In genomic region chr1:199859525-199859924, GRCh38 we compare ENCODE assay signal across 10 cellular contexts.
DNase-seq lines count a peak whose midpoint lies in the region; ATAC-seq and TF ChIP-seq lines count a peak whose summit lies in the region.
"Had no signal": no experiment of that assay in that cellular context is flagged by ENCODE, and none has a peak within 500 bp of the region (broad histone marks: within the 10 kb centered on the region; RNA-seq: fewer than 3 reads in every experiment).

No MANE protein-coding gene starts in this region.

- H3K27ac ChIP-seq in DOHH2 (ENCODE audit: low read depth, low read length) = peak overlapping the region; percentile 51
- H3K27ac ChIP-seq in esophagus muscularis mucosa (replicated peaks in 1 of 4) = no peak overlapping the region

- 49% methylated on average over 3 of the region's 3 CpGs for WGBS in esophagus muscularis mucosa

- no peaks in the 10 kb centered on the region for H3K79me2 ChIP-seq in DOHH2 (ENCODE audit: control insufficient read depth, low read length)

- H3K4me3 Mint-ChIP-seq in glutamatergic neuron (ENCODE audit: unreplicated experiment) = no peak overlapping the region

- TF ChIP-seq CTCF in DOHH2 (IDR thresholded peaks at IDR 0.05; ENCODE audit: low read depth, low read length, poor library complexity, severe bottlenecking) = no peak
- TF ChIP-seq CTCF in mucosa of descending colon (IDR thresholded peaks at IDR 0.05) = no peak
- no peak for TF ChIP-seq CTCF in esophagus muscularis mucosa (IDR thresholded peaks at IDR 0.05)
- no peak for TF ChIP-seq CTCF in glutamatergic neuron (IDR thresholded peaks at IDR 0.05; ENCODE audit: partially characterized antibody, unreplicated experiment)

- peak in 2 of 3 experiments; percentile 25 to 65 for DNase-seq in NCI-H1417 (lab: John Stamatoyannopoulos, UW)
- peak; percentile 7 for DNase-seq in astrocyte of the hippocampus (ENCODE audit: low read depth, low spot score)
- no peak for DNase-seq in mucosa of descending colon
- no peak for DNase-seq in esophagus muscularis mucosa (ENCODE audit: extremely low spot score)
- no peak for DNase-seq in NCI-H1105 (lab: John Stamatoyannopoulos, UW)
- DNase-seq in glutamatergic neuron = no peak
- DNase-seq: activated CD4-positive, CD25-positive, alpha-beta regulatory T cell; hypothalamus had no signal

- H3K4me3 ChIP-seq in DOHH2 (ENCODE audit: low read length) (peak overlapping the region; percentile 17), mucosa of descending colon (no peak overlapping the region), esophagus muscularis mucosa (no peak overlapping the region)

- peaks cover under 1% of the 10 kb centered on the region for H3K27me3 Mint-ChIP-seq in glutamatergic neuron (ENCODE audit: unreplicated experiment)

- H3K27me3 ChIP-seq in DOHH2 (ENCODE audit: control insufficient read depth, low read length) (no peaks in the 10 kb centered on the region), esophagus muscularis mucosa (no peaks in the 10 kb centered on the region)

- H3K36me3 ChIP-seq in DOHH2 (ENCODE audit: control insufficient read depth, low read length) (no peaks in the 10 kb centered on the region), mucosa of descending colon (ENCODE audit: low read depth) (no peaks in the 10 kb centered on the region), esophagus muscularis mucosa (no peaks in the 10 kb centered on the region)

- no peak for TF ChIP-seq EP300 in esophagus muscularis mucosa (IDR thresholded peaks at IDR 0.05)

- TF ChIP-seq POLR2A in esophagus muscularis mucosa (IDR thresholded peaks at IDR 0.05; ENCODE audit: low read depth) = no peak

- H3K9me3 ChIP-seq in DOHH2 (ENCODE audit: control insufficient read depth, insufficient read depth, low read length) (no peaks in the 10 kb centered on the region), mucosa of descending colon (no peaks in the 10 kb centered on the region), esophagus muscularis mucosa (no peaks in the 10 kb centered on the region)

- H3K9me2 ChIP-seq in DOHH2 (replicated peaks; ENCODE audit: control insufficient read depth, low read length) = no peaks in the 10 kb centered on the region

- ATAC-seq in mucosa of descending colon = peak; percentile 40
- no peak for ATAC-seq in HG02571 (IDR thresholded peaks at IDR 0.05; ENCODE audit: unreplicated experiment)

- H3K36me3 Mint-ChIP-seq in glutamatergic neuron (ENCODE audit: unreplicated experiment) = no peaks in the 10 kb centered on the region

- H3K9me3 Mint-ChIP-seq in glutamatergic neuron (ENCODE audit: unreplicated experiment) = no peaks in the 10 kb centered on the region

- H3K27ac Mint-ChIP-seq in glutamatergic neuron (ENCODE audit: unreplicated experiment) = no peak overlapping the region

- H3F3A ChIP-seq in DOHH2 (ENCODE audit: control insufficient read depth, insufficient read depth) = peaks cover 11% of the 10 kb centered on the region

- H3K4me1 Mint-ChIP-seq in glutamatergic neuron (ENCODE audit: low read depth, unreplicated experiment) = peaks cover 3% of the 10 kb centered on the region

- H4K20me1 ChIP-seq in DOHH2 (ENCODE audit: control insufficient read depth, insufficient read depth, low read depth, low read length) = no peaks in the 10 kb centered on the region

- H3K4me2 ChIP-seq in DOHH2 (ENCODE audit: low read length) = peak overlapping the region; percentile 45

- H3K4me1 ChIP-seq in DOHH2 (ENCODE audit: control insufficient read depth, low read length) (peaks cover 36% of the 10 kb centered on the region), mucosa of descending colon (ENCODE audit: low read depth) (no peaks in the 10 kb centered on the region), esophagus muscularis mucosa (no peaks in the 10 kb centered on the region)

- intact Hi-C loops in mucosa of descending colon (cut with DNase I, micrococcal nuclease) = no loop called here
- intact Hi-C loops in esophagus muscularis mucosa (cut with DNase I) = no loop called here

Comparison
In these comparisons a context has a peak if more than half of its experiments do, and no peak if none do; other contexts are left out.
1. DNase-seq: peak in NCI-H1417 (2 of 3) and astrocyte of the hippocampus (single experiment); none in mucosa of descending colon (0 of 3), esophagus muscularis mucosa (single experiment), NCI-H1105 (single experiment) and glutamatergic neuron (single experiment).